In genomic region chr6:167576798-167577528, GRCh38 we compare ENCODE assay signal across 29 cellular contexts.
DNase-seq lines count a peak whose midpoint lies in the region; ATAC-seq and TF ChIP-seq lines count a peak whose summit lies in the region.
"Had no signal": no experiment of that assay in that cellular context is flagged by ENCODE, and none has a peak within 500 bp of the region (broad histone marks: within the 10 kb centered on the region; RNA-seq: fewer than 3 reads in every experiment).

No MANE protein-coding gene starts in this region.

- peak; percentile 15 for DNase-seq in D341Med (ENCODE audit: low spot score)
- peak; percentile 97 for DNase-seq in NCI-H2171 treated with DMSO at 0.1 percent for 48 hours (lab: John Stamatoyannopoulos, UW)
- DNase-seq in endodermal cell, result peak; percentile 49
- no peak for DNase-seq in neuronal stem cell (ENCODE audit: low spot score)
- no peak for DNase-seq in effector memory CD4-positive, alpha-beta T cell
- DNase-seq in NCI-H345 treated with DMSO at 0.1 percent for 48 hours (lab: John Stamatoyannopoulos, UW; ENCODE audit: unreplicated experiment), result no peak
- DNase-seq: activated CD4-positive, alpha-beta T cell treated with anti-CD3 and anti-CD28 coated beads, Interleukin-2, amount 10 ng/mL, durations not matched to agents 7 days and 5 days; activated CD8-positive, alpha-beta memory T cell treated with anti-CD3 and anti-CD28 coated beads, Interleukin-2, amount 10 ng/mL, durations not matched to agents 7 days and 5 days; activated T-cell treated with anti-CD3 and anti-CD28 coated beads, Interleukin-2, amount 50 U/mL, for 48 hours; body of pancreas; CD4-positive, alpha-beta T cell; effector CD8-positive, alpha-beta T cell; EL; erythroblast; foreskin fibroblast; heart left ventricle; IMR-90; kidney glomerular epithelial cell; NCI-H187 treated with DMSO at 0.1 percent for 48 hours; NCI-H226; PC-9; stimulated activated naive CD4-positive, alpha-beta T cell had no signal

- no peaks in the 10 kb centered on the region for H3K27me3 Mint-ChIP-seq in endodermal cell (ENCODE audit: insufficient read depth)
- H3K27me3 Mint-ChIP-seq: activated CD4-positive, alpha-beta T cell treated with anti-CD3 and anti-CD28 coated beads, Interleukin-2, amount 10 ng/mL, durations not matched to agents 7 days and 5 days had no signal

- H2AK5ac ChIP-seq in neuronal stem cell (ENCODE audit: low read depth, low read length), result peak overlapping the region; percentile 94

- H3K27ac ChIP-seq in endodermal cell (ENCODE audit: low read depth, low read length), result no peak overlapping the region
- no peak overlapping the region for H3K27ac ChIP-seq in neuronal stem cell (replicated peaks; ENCODE audit: low read length)
- H3K27ac ChIP-seq in effector memory CD4-positive, alpha-beta T cell (ENCODE audit: insufficient read depth, low read length, poor library complexity, severe bottlenecking), result no peak overlapping the region
- H3K27ac ChIP-seq: body of pancreas, heart left ventricle, PC-9, prostate gland, thoracic aorta had no signal

- peak overlapping the region; percentile 59 for H2BK15ac ChIP-seq in neuronal stem cell (ENCODE audit: low read length)

- no peak overlapping the region for H3K4ac ChIP-seq in neuronal stem cell (ENCODE audit: low read length)

- H3K9ac ChIP-seq in endodermal cell (ENCODE audit: extremely low read depth, low read length, poor library complexity, severe bottlenecking) (no peak overlapping the region), neuronal stem cell (ENCODE audit: low read depth, low read length, poor library complexity) (no peak overlapping the region)

- H3K36me3 ChIP-seq in endodermal cell (ENCODE audit: control insufficient read depth, insufficient read depth, low read length) (no peaks in the 10 kb centered on the region), neuronal stem cell (replicated peaks in 1 of 2; ENCODE audit: control insufficient read depth in 2 of 2, insufficient read depth in 2 of 2, low read length in 2 of 2) (no peaks in the 10 kb centered on the region)
- no peaks in the 10 kb centered on the region for H3K36me3 ChIP-seq in effector memory CD4-positive, alpha-beta T cell (ENCODE audit: control insufficient read depth, insufficient read depth, low read length)
- H3K36me3 ChIP-seq: heart left ventricle, prostate gland, thoracic aorta had no signal

- no peak overlapping the region for H3K4me2 ChIP-seq in neuronal stem cell (ENCODE audit: insufficient read depth, low read length, poor library complexity, severe bottlenecking)
- H3K4me2 ChIP-seq: PC-9 had no signal

- peak overlapping the region; percentile 70 for H2BK5ac ChIP-seq in neuronal stem cell (ENCODE audit: low read length)

- no peaks in the 10 kb centered on the region for H3K79me1 ChIP-seq in neuronal stem cell (ENCODE audit: low read depth, low read length)

- no peaks in the 10 kb centered on the region for H3K4me1 Mint-ChIP-seq in endodermal cell
- H3K4me1 Mint-ChIP-seq: activated CD4-positive, alpha-beta T cell treated with anti-CD3 and anti-CD28 coated beads, Interleukin-2, amount 10 ng/mL, durations not matched to agents 7 days and 5 days; activated CD8-positive, alpha-beta memory T cell treated with anti-CD3 and anti-CD28 coated beads, Interleukin-2, amount 10 ng/mL, durations not matched to agents 7 days and 5 days had no signal

- no peak for TF ChIP-seq CTCF in endodermal cell (conservative IDR thresholded peaks at IDR 0.05)

- no peak overlapping the region for H4K91ac ChIP-seq in neuronal stem cell (ENCODE audit: low read depth, low read length, poor library complexity)

- no peak for ATAC-seq in GM21576 (IDR thresholded peaks at IDR 0.05; ENCODE audit: unreplicated experiment)
- ATAC-seq in HG02678 (IDR thresholded peaks at IDR 0.05; ENCODE audit: unreplicated experiment), result no peak
- ATAC-seq: activated CD8-positive, alpha-beta memory T cell treated with anti-CD3 and anti-CD28 coated beads, Interleukin-2, amount 10 ng/mL, durations not matched to agents 7 days and 5 days; body of pancreas; heart left ventricle; Right ventricle myocardium inferior; WTC11 had no signal

- H2BK12ac ChIP-seq in neuronal stem cell (ENCODE audit: low read length), result no peak overlapping the region

- H3K4me3 ChIP-seq in endodermal cell (ENCODE audit: low read length), result no peak overlapping the region
- H3K4me3 ChIP-seq in neuronal stem cell (ENCODE audit: low read length in 2 of 2), result no peak overlapping the region
- H3K4me3 ChIP-seq in effector memory CD4-positive, alpha-beta T cell (ENCODE audit: insufficient read depth, low read depth, low read length, poor library complexity, severe bottlenecking), result no peak overlapping the region
- H3K4me3 ChIP-seq: body of pancreas, heart left ventricle, lung, PC-9, prostate gland, thoracic aorta had no signal

- H3K23ac ChIP-seq in neuronal stem cell (ENCODE audit: low read depth, low read length, poor library complexity), result no peak overlapping the region

- no peak overlapping the region for H3K14ac ChIP-seq in neuronal stem cell (ENCODE audit: low read length)

- H3K9me3 Mint-ChIP-seq in endodermal cell, result no peaks in the 10 kb centered on the region
- H3K9me3 Mint-ChIP-seq: activated CD4-positive, alpha-beta T cell treated with anti-CD3 and anti-CD28 coated beads, Interleukin-2, amount 10 ng/mL, durations not matched to agents 7 days and 5 days; WTC11 had no signal

- no peaks in the 10 kb centered on the region for H3K4me1 ChIP-seq in endodermal cell (ENCODE audit: control insufficient read depth, insufficient read depth, low read length)
- peaks cover 12 to 19% of the 10 kb centered on the region in 2 donors for H3K4me1 ChIP-seq in neuronal stem cell (ENCODE audit: control insufficient read depth in 2 of 2, insufficient read depth in 1 of 2, low read depth in 1 of 2, low read length in 2 of 2)
- no peaks in the 10 kb centered on the region for H3K4me1 ChIP-seq in effector memory CD4-positive, alpha-beta T cell (ENCODE audit: control insufficient read depth, insufficient read depth, low read length, poor library complexity, severe bottlenecking)
- H3K4me1 ChIP-seq: prostate gland had no signal

- peak overlapping the region; percentile 82 for H2BK120ac ChIP-seq in neuronal stem cell (ENCODE audit: low read depth, low read length)

- H3K27me3 ChIP-seq in endodermal cell (ENCODE audit: control insufficient read depth, insufficient read depth, low read length, poor library complexity, severe bottlenecking) (no peaks in the 10 kb centered on the region), neuronal stem cell (ENCODE audit: control insufficient read depth in 3 of 3, insufficient read depth in 3 of 3, low read depth in 1 of 3, low read length in 3 of 3) (no peaks in the 10 kb centered on the region)
- peaks cover 3% of the 10 kb centered on the region for H3K27me3 ChIP-seq in effector memory CD4-positive, alpha-beta T cell (replicated peaks; ENCODE audit: control insufficient read depth, insufficient read depth, low read length, poor library complexity, severe bottlenecking)
- H3K27me3 ChIP-seq: body of pancreas, heart left ventricle had no signal

- H3K27ac Mint-ChIP-seq in endodermal cell, result no peak overlapping the region
- H3K27ac Mint-ChIP-seq: activated CD4-positive, alpha-beta T cell treated with anti-CD3 and anti-CD28 coated beads, Interleukin-2, amount 10 ng/mL, durations not matched to agents 7 days and 5 days; activated CD8-positive, alpha-beta memory T cell treated with anti-CD3 and anti-CD28 coated beads, Interleukin-2, amount 10 ng/mL, durations not matched to agents 7 days and 5 days; CD4-positive, alpha-beta T cell; WTC11 had no signal

- H3K9me3 ChIP-seq in endodermal cell (ENCODE audit: control insufficient read depth, low read length), result no peaks in the 10 kb centered on the region
- peaks cover 0 to 3% of the 10 kb centered on the region in 2 donors for H3K9me3 ChIP-seq in neuronal stem cell (replicated peaks in 1 of 2; ENCODE audit: control insufficient read depth in 2 of 2, insufficient read depth in 1 of 2, low read depth in 1 of 2, low read length in 2 of 2)
- no peaks in the 10 kb centered on the region for H3K9me3 ChIP-seq in effector memory CD4-positive, alpha-beta T cell (ENCODE audit: control insufficient read depth, low read length)
- H3K9me3 ChIP-seq: body of pancreas, heart left ventricle, prostate gland, thoracic aorta had no signal

- no peak overlapping the region for H3K4me3 Mint-ChIP-seq in endodermal cell
- H3K4me3 Mint-ChIP-seq: activated CD4-positive, alpha-beta T cell treated with anti-CD3 and anti-CD28 coated beads, Interleukin-2, amount 10 ng/mL, durations not matched to agents 7 days and 5 days; activated CD8-positive, alpha-beta memory T cell treated with anti-CD3 and anti-CD28 coated beads, Interleukin-2, amount 10 ng/mL, durations not matched to agents 7 days and 5 days; CD4-positive, alpha-beta T cell; WTC11 had no signal

- no peaks in the 10 kb centered on the region for H3K36me3 Mint-ChIP-seq in endodermal cell (ENCODE audit: low read depth)
- H3K36me3 Mint-ChIP-seq: activated CD8-positive, alpha-beta memory T cell treated with anti-CD3 and anti-CD28 coated beads, Interleukin-2, amount 10 ng/mL, durations not matched to agents 7 days and 5 days; WTC11 had no signal

- H2AFZ ChIP-seq in neuronal stem cell (ENCODE audit: low read length), result no peak overlapping the region
- H2AFZ ChIP-seq: PC-9 had no signal

- H3K18ac ChIP-seq in neuronal stem cell (ENCODE audit: low read length), result peak overlapping the region; percentile 71

- WGBS in endodermal cell (ENCODE audit: insufficient coverage in 1 of 2, insufficient read length in 1 of 2), 2 experiments, result 88 to 91% methylated on average over 18 to 23 of the region's 23 CpGs
- WGBS in neuronal stem cell (ENCODE audit: extremely low coverage in 2 of 2, insufficient read length in 2 of 2, insufficient replicate concordance in 1 of 2), 2 donors, result no CpG with 5 or more reads among the region's 23 CpGs

- H4K8ac ChIP-seq in neuronal stem cell (ENCODE audit: low read depth, low read length), result no peak overlapping the region

Comparison
In these comparisons a context has a peak if more than half of its experiments do, and no peak if none do; other contexts are left out.
1. DNase-seq: peak in D341Med (single experiment), NCI-H2171 treated with DMSO at 0.1 percent for 48 hours (single experiment) and endodermal cell (single experiment); none in neuronal stem cell (single experiment), effector memory CD4-positive, alpha-beta T cell (0 of 3) and NCI-H345 treated with DMSO at 0.1 percent for 48 hours (single experiment).